Comparison of ENCODE assay signal across 21 cellular contexts in genomic region chr12:92233346-92234015, GRCh38.
DNase-seq lines count a peak whose midpoint lies in the region; ATAC-seq, FAIRE-seq and TF ChIP-seq lines count a peak whose summit lies in the region.
"Had no signal": no experiment of that assay in that cellular context is flagged by ENCODE, and none has a peak within 500 bp of the region (broad histone marks: within the 10 kb centered on the region; RNA-seq: fewer than 3 reads in every experiment).

No MANE protein-coding gene starts in this region.

- 26% methylated on average over 5 of the region's 5 CpGs for WGBS in K562 (ENCODE audit: insufficient coverage, low coverage, missing lambda C conversion rate)

- H3K36me3 Mint-ChIP-seq in stimulated activated naive CD8-positive, alpha-beta T cell treated with anti-CD3 and anti-CD28 coated beads, Interleukin-15, Interleukin-2, amounts not matched to agents 100 ng/mL and 50 ng/mL, for 24 hours (ENCODE audit: low read depth), result no peaks in the 10 kb centered on the region
- H3K36me3 Mint-ChIP-seq: CD4-positive, CD25-positive, alpha-beta regulatory T cell had no signal

- ATAC-seq in stimulated activated naive CD8-positive, alpha-beta T cell treated with anti-CD3 and anti-CD28 coated beads, Interleukin-15, amount 100 ng/mL, for 72 hours, result no peak
- peak; percentile 80 for ATAC-seq in K562
- ATAC-seq: A549, GM23338, PC-3 had no signal

- no peak overlapping the region for H3K4me3 ChIP-seq in K562
- H3K4me3 ChIP-seq: A549, GM23338, SK-N-MC had no signal

- H3K27me3 ChIP-seq in K562 (ENCODE audit: control insufficient read depth in 2 of 2, insufficient read depth in 2 of 2, low read length in 2 of 2), result no peaks in the 10 kb centered on the region

- no peaks in the 10 kb centered on the region for H3K27me3 Mint-ChIP-seq in stimulated activated naive CD8-positive, alpha-beta T cell treated with anti-CD3 and anti-CD28 coated beads, Interleukin-15, Interleukin-2, amounts not matched to agents 100 ng/mL and 50 ng/mL, for 24 hours
- no peaks in the 10 kb centered on the region for H3K27me3 Mint-ChIP-seq in stimulated activated naive CD8-positive, alpha-beta T cell treated with anti-CD3 and anti-CD28 coated beads, Interleukin-15, amount 100 ng/mL, for 72 hours
- H3K27me3 Mint-ChIP-seq: CD4-positive, CD25-positive, alpha-beta regulatory T cell had no signal

- H3K9me1 ChIP-seq in K562 (ENCODE audit: control insufficient read depth, insufficient read depth, low read length), result no peaks in the 10 kb centered on the region

- no peaks in the 10 kb centered on the region for H3K9me3 Mint-ChIP-seq in stimulated activated naive CD8-positive, alpha-beta T cell treated with anti-CD3 and anti-CD28 coated beads, Interleukin-15, Interleukin-2, amounts not matched to agents 100 ng/mL and 50 ng/mL, for 24 hours
- H3K9me3 Mint-ChIP-seq in stimulated activated naive CD8-positive, alpha-beta T cell treated with anti-CD3 and anti-CD28 coated beads, Interleukin-15, amount 100 ng/mL, for 72 hours, result no peaks in the 10 kb centered on the region
- H3K9me3 Mint-ChIP-seq: GM23338 had no signal

- H3K4me2 ChIP-seq in K562 (ENCODE audit: insufficient read depth, low read length), result peak overlapping the region; percentile 8; the same call in 1 of the 2 replicates
- H3K4me2 ChIP-seq: A549, GM23338 had no signal

- H3K4me1 ChIP-seq in K562 (replicated peaks in 1 of 2; ENCODE audit: control insufficient read depth in 2 of 2, insufficient read depth in 2 of 2, low read length in 2 of 2), result peaks cover 0 to 12% of the 10 kb centered on the region in 2 experiments; a peak in 4 of 5 replicates
- H3K4me1 ChIP-seq: A549 had no signal

- TF ChIP-seq CTCF in K562 (IDR thresholded peaks at IDR 0.05 in 2 of 3, conservative IDR thresholded peaks at IDR 0.05 in 1 of 3; ENCODE audit: insufficient read depth in 2 of 3, low read depth in 1 of 3, low read length in 3 of 3), result no peak

- no TSS peak for BruUV-seq in K562 (replicated peaks; lab: Mats Ljungman, UMichigan)

- no peaks in the 10 kb centered on the region for H4K20me1 ChIP-seq in K562 (replicated peaks; ENCODE audit: control insufficient read depth, insufficient read depth, low read length)

- H3K9me3 ChIP-seq in K562 (replicated peaks; ENCODE audit: control insufficient read depth, insufficient read depth, low read depth, low read length), result no peaks in the 10 kb centered on the region
- H3K9me3 ChIP-seq: A549 had no signal

- DNase-seq in stimulated activated naive CD8-positive, alpha-beta T cell treated with anti-CD3 and anti-CD28 coated beads, Interleukin-15, amount 100 ng/mL, for 72 hours, result no peak
- DNase-seq in NOMO-1 (lab: John Stamatoyannopoulos, UW; ENCODE audit: unreplicated experiment in 2 of 2), result peak; percentile 64 to 67
- DNase-seq in K562 (ENCODE audit: extremely low read depth in 1 of 4, low spot score in 3 of 4), result peak in 2 of 4 experiments; percentile 22 to 48
- no peak for DNase-seq in GM19240 (ENCODE audit: insufficient read length, low spot score)
- DNase-seq in stimulated activated CD4-positive, alpha-beta T cell treated with anti-CD3 and anti-CD28 coated beads, Interleukin-4, amount 100 ng/mL, for 1 hour, result no peak
- no peak for DNase-seq in stimulated activated CD4-positive, alpha-beta T cell treated with anti-CD3 and anti-CD28 coated beads, Interleukin-2, amount 100 ng/mL, for 24 hours
- DNase-seq in anterior cingulate cortex (lab: John Stamatoyannopoulos, UW), result no peak
- DNase-seq: CD4-positive, CD25-positive, alpha-beta regulatory T cell; KG1; NCI-H187 treated with DMSO at 0.1 percent for 48 hours; NCI-H2171; NCI-H446 treated with DMSO at 0.1 percent for 48 hours; PC-3 had no signal

- peak overlapping the region; percentile 31 for H3K27ac Mint-ChIP-seq in stimulated activated naive CD8-positive, alpha-beta T cell treated with anti-CD3 and anti-CD28 coated beads, Interleukin-15, Interleukin-2, amounts not matched to agents 100 ng/mL and 50 ng/mL, for 24 hours
- no peak overlapping the region for H3K27ac Mint-ChIP-seq in stimulated activated naive CD8-positive, alpha-beta T cell treated with anti-CD3 and anti-CD28 coated beads, Interleukin-15, amount 100 ng/mL, for 72 hours
- H3K27ac Mint-ChIP-seq: CD4-positive, CD25-positive, alpha-beta regulatory T cell; GM23338 had no signal

- no peak overlapping the region for H3K9ac ChIP-seq in K562 (ENCODE audit: insufficient read depth in 1 of 2, low read depth in 2 of 2, low read length in 2 of 2)

- peak; percentile 61 for TF ChIP-seq EP300 in K562 (IDR thresholded peaks at IDR 0.05; ENCODE audit: low read length)

- no peak for TF ChIP-seq POLR2A in K562 (conservative IDR thresholded peaks at IDR 0.05)

- H3K79me2 ChIP-seq in K562 (ENCODE audit: control insufficient read depth, insufficient read depth, low read length), result no peaks in the 10 kb centered on the region

- TF ChIP-seq RAD21 in K562 (CRISPR knock-in tag; conservative IDR thresholded peaks at IDR 0.05 in 1 of 2, IDR thresholded peaks at IDR 0.05 in 1 of 2), result no peak

- H3K4me1 Mint-ChIP-seq in stimulated activated naive CD8-positive, alpha-beta T cell treated with anti-CD3 and anti-CD28 coated beads, Interleukin-15, Interleukin-2, amounts not matched to agents 100 ng/mL and 50 ng/mL, for 24 hours (ENCODE audit: low read depth), result peaks cover 29% of the 10 kb centered on the region
- H3K4me1 Mint-ChIP-seq in stimulated activated naive CD8-positive, alpha-beta T cell treated with anti-CD3 and anti-CD28 coated beads, Interleukin-15, amount 100 ng/mL, for 72 hours, result peaks cover 14% of the 10 kb centered on the region
- H3K4me1 Mint-ChIP-seq: GM23338 had no signal

- FAIRE-seq in K562 (lab: Jason Lieb, UNC), result no peak
- FAIRE-seq: A549, D721Med, G401.6, GM12891, GM19239 had no signal

- H3K36me3 ChIP-seq in K562 (ENCODE audit: control insufficient read depth, insufficient read depth, low read length), result no peaks in the 10 kb centered on the region

- no peak overlapping the region for H3K27ac ChIP-seq in K562 (ENCODE audit: extremely low read depth, low read depth, low read length)
- H3K27ac ChIP-seq: A549, SK-N-MC had no signal

- CTCF ChIA-PET in K562 (lab: Yijun Ruan, JAX; ENCODE audit: low intra/inter-chr PET ratio), result no interaction called here

- POLR2A ChIA-PET in K562 (lab: Yijun Ruan, JAX), result interaction anchor here (0.7 to 1.9 kb wide), 3 partner anchors 88 to 165 kb away, joined by 3 to 9 read pairs (median 3); partner anchors contain the start of gene BTG1

- no peak overlapping the region for H3K4me3 Mint-ChIP-seq in stimulated activated naive CD8-positive, alpha-beta T cell treated with anti-CD3 and anti-CD28 coated beads, Interleukin-15, Interleukin-2, amounts not matched to agents 100 ng/mL and 50 ng/mL, for 24 hours
- H3K4me3 Mint-ChIP-seq in stimulated activated naive CD8-positive, alpha-beta T cell treated with anti-CD3 and anti-CD28 coated beads, Interleukin-15, amount 100 ng/mL, for 72 hours, result no peak overlapping the region
- H3K4me3 Mint-ChIP-seq: CD4-positive, CD25-positive, alpha-beta regulatory T cell; GM23338 had no signal

- in situ Hi-C loops in K562 (cut with MboI), result no loop called here

- intact Hi-C loops in K562 (cut with micrococcal nuclease), result loop anchor here (5.0 to 10.0 kb wide), 2 partner anchors 86 to 171 kb away; partner anchors contain the start of gene BTG1

- H2AFZ ChIP-seq in K562 (ENCODE audit: low read depth, low read length), result no peak overlapping the region
- H2AFZ ChIP-seq: GM23338 had no signal

TF ChIP-seq in K562, 482 proteins besides CTCF, POLR2A, EP300 and RAD21 (continues in another document):
- TF ChIP-seq CEBPG (CRISPR knock-in tag; IDR thresholded peaks at IDR 0.05) (no peak), CEBPG (tag; conservative IDR thresholded peaks at IDR 0.05 in 1 of 2, IDR thresholded peaks at IDR 0.05 in 1 of 2) (peak; percentile 44 to 69), NCOR1 (IDR thresholded peaks at IDR 0.05) (peak; percentile 55; the same call in 1 of the 2 replicates), DPF2 (IDR thresholded peaks at IDR 0.05) (peak; percentile 33; the same call in 1 of the 2 replicates), RCOR1 (IDR thresholded peaks at IDR 0.05; ENCODE audit: borderline replicate concordance in 1 of 2, low read depth in 2 of 2, low read length in 2 of 2) (peak in 1 of 2 experiments; percentile 42; a peak in 1 of 4 replicates), FOXK2 (conservative IDR thresholded peaks at IDR 0.05 in 1 of 2, IDR thresholded peaks at IDR 0.05 in 1 of 2; ENCODE audit: low read depth in 2 of 2) (0 out of 4 replicates have a peak, but pooled peaks of 1 of the 2 experiments have one; percentile 19), TEAD2 (tag; IDR thresholded peaks at IDR 0.05) (no peak), JUND (IDR thresholded peaks at IDR 0.05; ENCODE audit: borderline replicate concordance, low read depth, low read length) (0 out of 2 replicates have a peak, but pooled peaks have one; percentile 5), JUND (tag; IDR thresholded peaks at IDR 0.05; ENCODE audit: borderline replicate concordance, low read depth, low read length) (no peak), MBD1 (CRISPR knock-in tag; IDR thresholded peaks at IDR 0.05) (no peak), BACH1 (tag; IDR thresholded peaks at IDR 0.05) (no peak)
- TF ChIP-seq, protein P1, sequence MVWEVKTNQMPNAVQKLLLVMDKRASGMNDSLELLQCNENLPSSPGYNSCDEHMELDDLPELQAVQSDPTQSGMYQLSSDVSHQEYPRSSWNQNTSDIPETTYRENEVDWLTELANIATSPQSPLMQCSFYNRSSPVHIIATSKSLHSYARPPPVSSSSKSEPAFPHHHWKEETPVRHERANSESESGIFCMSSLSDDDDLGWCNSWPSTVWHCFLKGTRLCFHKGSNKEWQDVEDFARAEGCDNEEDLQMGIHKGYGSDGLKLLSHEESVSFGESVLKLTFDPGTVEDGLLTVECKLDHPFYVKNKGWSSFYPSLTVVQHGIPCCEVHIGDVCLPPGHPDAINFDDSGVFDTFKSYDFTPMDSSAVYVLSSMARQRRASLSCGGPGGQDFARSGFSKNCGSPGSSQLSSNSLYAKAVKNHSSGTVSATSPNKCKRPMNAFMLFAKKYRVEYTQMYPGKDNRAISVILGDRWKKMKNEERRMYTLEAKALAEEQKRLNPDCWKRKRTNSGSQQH (CRISPR knock-in tag; IDR thresholded peaks at IDR 0.05), result no peak

Comparison
In these comparisons a context has a peak if more than half of its experiments do, and no peak if none do; other contexts are left out.
1. DNase-seq: peak in NOMO-1 (2 of 2); none in stimulated activated naive CD8-positive, alpha-beta T cell treated with anti-CD3 and anti-CD28 coated beads, Interleukin-15, amount 100 ng/mL, for 72 hours (0 of 2), GM19240 (single experiment), stimulated activated CD4-positive, alpha-beta T cell treated with anti-CD3 and anti-CD28 coated beads, Interleukin-4, amount 100 ng/mL, for 1 hour (single experiment), stimulated activated CD4-positive, alpha-beta T cell treated with anti-CD3 and anti-CD28 coated beads, Interleukin-2, amount 100 ng/mL, for 24 hours (0 of 2) and anterior cingulate cortex (0 of 58).